9 cellular contexts compared by ENCODE assay signal in genomic region chr9:70639853-70640814, GRCh38.
DNase-seq lines count a peak whose midpoint lies in the region; FAIRE-seq and TF ChIP-seq lines count a peak whose summit lies in the region.
"Had no signal": no experiment of that assay in that cellular context is flagged by ENCODE, and none has a peak within 500 bp of the region (broad histone marks: within the 10 kb centered on the region; RNA-seq: fewer than 3 reads in every experiment).

No MANE protein-coding gene starts in this region.

- TF ChIP-seq CTCF in D721Med (IDR thresholded peaks at IDR 0.05; ENCODE audit: insufficient read depth, missing control alignments) (peak; percentile 86), liver (IDR thresholded peaks at IDR 0.05; ENCODE audit: low read depth, low read length, missing input control) (peak; percentile 58)

- H3K36me3 ChIP-seq in liver (ENCODE audit: control insufficient read depth in 4 of 4, insufficient read depth in 3 of 4, low read depth in 1 of 4, low read length in 3 of 4): no peaks in the 10 kb centered on the region

- no peak overlapping the region for H3K27ac ChIP-seq in liver (ENCODE audit: low read depth in 1 of 2, low read length in 2 of 2)

- H3K4me1 ChIP-seq in liver (ENCODE audit: control insufficient read depth in 4 of 4, insufficient read depth in 4 of 4, low read length in 3 of 4): no peaks in the 10 kb centered on the region

- H3K27me3 ChIP-seq in liver (ENCODE audit: control insufficient read depth in 4 of 4, insufficient read depth in 4 of 4, low read length in 3 of 4): no peaks in the 10 kb centered on the region

- FAIRE-seq in D721Med (lab: Jason Lieb, UNC) (no peak), H54 (lab: Jason Lieb, UNC) (peak; percentile 11)

- no peak for TF ChIP-seq POLR2A in H54 (IDR thresholded peaks at IDR 0.05; ENCODE audit: low read depth, low read length)

- no peak overlapping the region for H3K4me3 ChIP-seq in liver (ENCODE audit: low read depth in 1 of 3, low read length in 3 of 3)

- DNase-seq in D721Med (ENCODE audit: insufficient read length, low spot score) (no peak), H54 (ENCODE audit: insufficient read length, low spot score) (peak; percentile 21), NCI-H69 (lab: John Stamatoyannopoulos, UW) (peak; percentile 59), cerebellum (ENCODE audit: low spot score) (peak; percentile 73), activated T-cell treated with anti-CD3 and anti-CD28 coated beads for 4 hours (no peak)
- DNase-seq in stimulated activated CD4-positive, alpha-beta T cell treated with anti-CD3 and anti-CD28 coated beads, Interleukin-2, amount 100 ng/mL, for 24 hours: no peak
- no peak for DNase-seq in activated T-cell treated with anti-CD3 and anti-CD28 coated beads, Interleukin-2, amount 50 U/mL, for 24 hours

- no peak overlapping the region for H3K9ac ChIP-seq in liver (ENCODE audit: low read depth in 1 of 2, low read length in 2 of 2)

- H3K27ac Mint-ChIP-seq in activated T-cell treated with anti-CD3 and anti-CD28 coated beads, Interleukin-2, amount 50 U/mL, for 24 hours: no peak overlapping the region

- no peaks in the 10 kb centered on the region for H3K36me3 Mint-ChIP-seq in activated T-cell treated with anti-CD3 and anti-CD28 coated beads, Interleukin-2, amount 50 U/mL, for 24 hours (ENCODE audit: low read depth)
- H3K36me3 Mint-ChIP-seq: naive thymus-derived CD8-positive, alpha-beta T cell had no signal

- H3K9me3 ChIP-seq in liver (ENCODE audit: control insufficient read depth in 4 of 4, low read length in 3 of 4): no peaks in the 10 kb centered on the region

- H3K4me1 Mint-ChIP-seq in activated T-cell treated with anti-CD3 and anti-CD28 coated beads, Interleukin-2, amount 50 U/mL, for 24 hours (ENCODE audit: low read depth): no peaks in the 10 kb centered on the region
- H3K4me1 Mint-ChIP-seq: naive thymus-derived CD8-positive, alpha-beta T cell had no signal

- H3K27me3 Mint-ChIP-seq in activated T-cell treated with anti-CD3 and anti-CD28 coated beads, Interleukin-2, amount 50 U/mL, for 24 hours: peaks cover 35% of the 10 kb centered on the region

- H3K4me3 Mint-ChIP-seq in activated T-cell treated with anti-CD3 and anti-CD28 coated beads, Interleukin-2, amount 50 U/mL, for 24 hours: no peak overlapping the region
- H3K4me3 Mint-ChIP-seq: naive thymus-derived CD8-positive, alpha-beta T cell had no signal

- no peaks in the 10 kb centered on the region for H3K9me3 Mint-ChIP-seq in activated T-cell treated with anti-CD3 and anti-CD28 coated beads, Interleukin-2, amount 50 U/mL, for 24 hours
- H3K9me3 Mint-ChIP-seq: naive thymus-derived CD8-positive, alpha-beta T cell had no signal

- peak; percentile 84 to 85 for TF ChIP-seq RAD21 in liver (IDR thresholded peaks at IDR 0.05)

- 52% methylated on average over 15 of the region's 15 CpGs for WGBS in liver

TF ChIP-seq in liver, 16 proteins besides CTCF, POLR2A, EP300 and RAD21:
- no peak for TF ChIP-seq EGR1 (IDR thresholded peaks at IDR 0.05; ENCODE audit: low read depth in 2 of 2)
- TF ChIP-seq HNF4A (conservative IDR thresholded peaks at IDR 0.05): peak in 1 of 2 donors; percentile 36

Comparison
In these comparisons a context has a peak if more than half of its experiments do, and no peak if none do; other contexts are left out.
1. DNase-seq: peak in H54 (single experiment), NCI-H69 (single experiment) and cerebellum (single experiment); none in D721Med (single experiment), stimulated activated CD4-positive, alpha-beta T cell treated with anti-CD3 and anti-CD28 coated beads, Interleukin-2, amount 100 ng/mL, for 24 hours (0 of 2), activated T-cell treated with anti-CD3 and anti-CD28 coated beads for 4 hours (single experiment) and activated T-cell treated with anti-CD3 and anti-CD28 coated beads, Interleukin-2, amount 50 U/mL, for 24 hours (single experiment).